ENCODE assay signal across 8 cellular contexts in genomic region chr16:89333401-89334001, GRCh38.
DNase-seq lines count a peak whose midpoint lies in the region; ATAC-seq and TF ChIP-seq lines count a peak whose summit lies in the region.
"Not testable (repeated sequence)": the region's sequence is repeated elsewhere in the genome, so short reads cannot be mapped to it uniquely, and the experiment has no call there.

No MANE protein-coding gene starts in this region.

- not testable (repeated sequence) for H3K36me3 ChIP-seq in OCI-LY1 (ENCODE audit: insufficient read depth, low read length); neutrophil; thoracic aorta

- H3F3A ChIP-seq in OCI-LY1 (ENCODE audit: insufficient read depth, low read length) = not testable (repeated sequence)

- not testable (repeated sequence) for H4K20me1 ChIP-seq in OCI-LY1 (ENCODE audit: insufficient read depth, low read length)

- H3K27me3 ChIP-seq in OCI-LY1 (ENCODE audit: insufficient read depth, low read length); neutrophil; thoracic aorta (replicated peaks; ENCODE audit: insufficient read depth): not testable (repeated sequence)

- TF ChIP-seq CTCF in OCI-LY1 (IDR thresholded peaks at IDR 0.05; ENCODE audit: low read length) (peak; percentile 71), thoracic aorta (IDR thresholded peaks at IDR 0.05) (peak; percentile 57)
- not testable (repeated sequence) for TF ChIP-seq CTCF in neutrophil (IDR thresholded peaks at IDR 0.05)

- not testable (repeated sequence) for H2AFZ ChIP-seq in OCI-LY1 (ENCODE audit: low read length)

- H3K4me3 ChIP-seq in OCI-LY1 (ENCODE audit: low read depth, low read length, poor library complexity, severe bottlenecking); neutrophil (ENCODE audit: low read depth in 1 of 2, low read length in 1 of 2); thoracic aorta: not testable (repeated sequence)

- peak overlapping the region; percentile 87 for H3K27ac ChIP-seq in OCI-LY1 (ENCODE audit: low read depth, low read length, poor library complexity, severe bottlenecking)
- H3K27ac ChIP-seq in neutrophil = peak overlapping the region; percentile 60
- peak overlapping the region in 1 of 2 donors; percentile 21 for H3K27ac ChIP-seq in thoracic aorta

- peak; percentile 52 for DNase-seq in DMS53 (lab: John Stamatoyannopoulos, UW)
- peak; percentile 72 for DNase-seq in HT-29 (ENCODE audit: low spot score)
- DNase-seq in activated T-cell treated with anti-CD3 and anti-CD28 coated beads for 4 hours = peak; percentile 36
- peak; percentile 67 for DNase-seq in dedifferentiated amniotic fluid mesenchymal stem cell (ENCODE audit: extremely low spot score)
- DNase-seq in hepatic stellate cell (ENCODE audit: low spot score) = peak; percentile 95
- not testable (repeated sequence) for DNase-seq in thoracic aorta (ENCODE audit: low spot score)

- H3K9ac ChIP-seq in OCI-LY1 (ENCODE audit: low read length) = not testable (repeated sequence)

- H3K4me1 ChIP-seq in OCI-LY1 (ENCODE audit: insufficient read depth, low read length, severe bottlenecking) = peaks cover 67% of the 10 kb centered on the region
- peaks cover 46 to 48% of the 10 kb centered on the region in 2 experiments for H3K4me1 ChIP-seq in neutrophil (ENCODE audit: control insufficient read depth in 1 of 2, insufficient read depth in 1 of 2, low read depth in 1 of 2, low read length in 1 of 2)
- peaks cover 43 to 55% of the 10 kb centered on the region in 2 donors for H3K4me1 ChIP-seq in thoracic aorta (ENCODE audit: control insufficient read depth in 1 of 2, low read depth in 2 of 2)

- peak; percentile 51 for ATAC-seq in thoracic aorta (ENCODE audit: insufficient number of reproducible peaks, low FRiP score, low read depth)

- H3K9me2 ChIP-seq in OCI-LY1 (ENCODE audit: low read depth, low read length) = not testable (repeated sequence)

- not testable (repeated sequence) for H3K9me3 ChIP-seq in OCI-LY1 (ENCODE audit: low read length); neutrophil; thoracic aorta

- H3K79me2 ChIP-seq in OCI-LY1 (ENCODE audit: insufficient read depth, low read length) = peaks cover 59% of the 10 kb centered on the region

- peak overlapping the region; percentile 41; the same call in 1 of the 2 replicates for H3K4me2 ChIP-seq in OCI-LY1 (ENCODE audit: low read length)
